1 cellular context compared by ENCODE assay signal in genomic region chr15:64334530-64334929, GRCh38.
TF ChIP-seq lines count a peak whose summit lies in the region.

No MANE protein-coding gene starts in this region.

TF ChIP-seq in HCT116, 20 proteins besides CTCF, POLR2A, EP300 and RAD21 (continued from another document):
- TF ChIP-seq ZBTB33 (IDR thresholded peaks at IDR 0.05; ENCODE audit: extremely low read depth, insufficient replicate concordance, low read length) (no peak), ATF3 (IDR thresholded peaks at IDR 0.05) (no peak), YY1 (IDR thresholded peaks at IDR 0.05; ENCODE audit: extremely low read depth, insufficient replicate concordance, low read depth, low read length) (no peak)
